24 cellular contexts compared by ENCODE assay signal in the genomic region with DNA sequence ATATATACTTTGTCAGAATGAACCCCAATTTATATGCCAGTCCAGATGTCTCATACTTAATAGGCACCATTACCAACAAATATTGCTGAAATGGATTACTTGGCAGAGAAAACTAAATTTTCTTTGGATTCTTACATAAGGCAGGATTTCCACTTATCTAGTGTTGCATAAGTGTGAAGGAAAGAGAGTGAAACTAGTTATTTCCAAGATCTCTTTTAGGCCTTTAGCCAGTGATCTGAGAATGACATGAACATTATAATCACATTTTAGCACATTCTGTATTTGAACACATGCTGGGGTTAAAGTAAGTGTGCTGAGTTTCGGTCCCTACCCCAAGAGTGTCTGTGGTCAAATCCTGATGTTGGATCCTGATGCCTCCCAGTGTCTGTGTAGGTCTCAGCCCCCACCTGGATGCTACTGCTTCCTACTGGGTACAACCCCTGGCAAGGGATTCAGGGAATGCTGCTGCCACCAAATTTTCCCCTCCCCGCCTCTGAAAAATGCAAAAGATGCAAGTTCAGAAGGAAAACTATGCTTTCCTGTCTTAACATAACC. TPM values are rescaled to one million over a fixed set of nuclear protein-coding genes. Genes with fewer than 3 reads are reported as not detected.
DNase-seq lines count a peak whose midpoint lies in the region; ATAC-seq and TF ChIP-seq lines count a peak whose summit lies in the region.
"Had no signal": no experiment of that assay in that cellular context is flagged by ENCODE, and none has a peak within 500 bp of the region (broad histone marks: within the 10 kb centered on the region; RNA-seq: fewer than 3 reads in every experiment).

No MANE protein-coding gene starts in this region.

- H3K9ac ChIP-seq in adipocyte (ENCODE audit: low read length) (no peak overlapping the region), stomach smooth muscle (ENCODE audit: low read length in 2 of 2) (no peak overlapping the region)

- ATAC-seq in gastroesophageal sphincter (peak; percentile 24), lower lobe of right lung (peak; percentile 20 to 30), left lung (no peak), GM19023 (IDR thresholded peaks at IDR 0.05; ENCODE audit: unreplicated experiment) (no peak)
- ATAC-seq: esophagus mucosa; stimulated activated naive B cell treated with anti-CD40 and anti-IgM and Interleukin-4, amounts not matched to agents 10 μg/mL and 1 μg/mL and 100 μg/mL, for 72 hours had no signal

- H3K36me3 ChIP-seq in adipocyte (ENCODE audit: control insufficient read depth, insufficient read depth, low read length, severe bottlenecking) (peaks cover 13% of the 10 kb centered on the region), gastroesophageal sphincter (no peaks in the 10 kb centered on the region), lower lobe of right lung (no peaks in the 10 kb centered on the region), stomach smooth muscle (ENCODE audit: control insufficient read depth in 2 of 2, insufficient read depth in 2 of 2, low read length in 2 of 2) (no peaks in the 10 kb centered on the region), left lung (no peaks in the 10 kb centered on the region), esophagus squamous epithelium (no peaks in the 10 kb centered on the region)

- no peak for TF ChIP-seq POLR2A in gastroesophageal sphincter (IDR thresholded peaks at IDR 0.05)
- no peak for TF ChIP-seq POLR2A in esophagus squamous epithelium (IDR thresholded peaks at IDR 0.05)

- peak; percentile 34 for DNase-seq in adipocyte (ENCODE audit: low read depth)
- DNase-seq in lower lobe of right lung, result no peak
- no peak for DNase-seq in left lung
- DNase-seq in esophagus squamous epithelium (lab: John Stamatoyannopoulos, UW), result no peak
- DNase-seq in islet precursor cell, result no peak
- DNase-seq: activated CD4-positive, CD25-positive, alpha-beta regulatory T cell treated with anti-CD3 and anti-CD28 coated beads, Interleukin-2, amount 50 U/mL, for 72 hours; activated gamma-delta T cell; CD4-positive, CD25-positive, alpha-beta regulatory T cell; cortex of kidney; EL; midbrain; NCI-H2029 treated with DMSO at 0.1 percent for 48 hours; NCI-H2227 treated with DMSO at 0.1 percent for 48 hours; NCI-H69; nephron progenitor cell; posterior cingulate gyrus; stimulated activated CD4-positive, alpha-beta T cell treated with anti-CD3 and anti-CD28 coated beads, Interleukin-4, amount 100 ng/mL, for 24 hours; stimulated activated naive B cell treated with anti-CD40 and anti-IgM and Interleukin-4, amounts not matched to agents 10 μg/mL and 1 μg/mL and 100 μg/mL, for 72 hours; testis had no signal

- H3K27me3 ChIP-seq in adipocyte (replicated peaks; ENCODE audit: control insufficient read depth, insufficient read depth, low read length) (no peaks in the 10 kb centered on the region), gastroesophageal sphincter (no peaks in the 10 kb centered on the region), lower lobe of right lung (ENCODE audit: low read depth) (no peaks in the 10 kb centered on the region), stomach smooth muscle (ENCODE audit: control insufficient read depth in 1 of 2, insufficient read depth in 2 of 2, low read length in 2 of 2) (no peaks in the 10 kb centered on the region), left lung (no peaks in the 10 kb centered on the region), esophagus squamous epithelium (no peaks in the 10 kb centered on the region)
- H3K27me3 ChIP-seq: testis had no signal

- 67 to 83% methylated on average over 1 to 2 of the region's 2 CpGs for WGBS in gastroesophageal sphincter (ENCODE audit: low coverage in 1 of 2), 2 donors
- 96 to 100% methylated on average over 2 of the region's 2 CpGs for WGBS in esophagus squamous epithelium, 2 donors

- intact Hi-C loops in lower lobe of right lung (cut with DNase I), result no loop called here
- intact Hi-C loops in left lung (cut with DNase I), result no loop called here
- intact Hi-C loops in esophagus squamous epithelium (cut with DNase I), result no loop called here

- peaks cover 31% of the 10 kb centered on the region for H3K4me1 ChIP-seq in adipocyte (ENCODE audit: control insufficient read depth, insufficient read depth, low read length)
- peaks cover 0 to 12% (median 0%) of the 10 kb centered on the region in 3 donors for H3K4me1 ChIP-seq in gastroesophageal sphincter
- H3K4me1 ChIP-seq in lower lobe of right lung, result peaks cover 19% of the 10 kb centered on the region
- no peaks in the 10 kb centered on the region for H3K4me1 ChIP-seq in stomach smooth muscle (ENCODE audit: control insufficient read depth, insufficient read depth, low read length)
- no peaks in the 10 kb centered on the region for H3K4me1 ChIP-seq in left lung
- peaks cover 0 to 22% (median 4%) of the 10 kb centered on the region in 3 donors for H3K4me1 ChIP-seq in esophagus squamous epithelium

- H3K4me3 ChIP-seq in adipocyte (ENCODE audit: low read length) (no peak overlapping the region), gastroesophageal sphincter (no peak overlapping the region), lower lobe of right lung (no peak overlapping the region), stomach smooth muscle (ENCODE audit: low read length in 2 of 2) (no peak overlapping the region), left lung (no peak overlapping the region), esophagus squamous epithelium (no peak overlapping the region)
- H3K4me3 ChIP-seq: skin epidermis, testis had no signal

- H3K9me3 ChIP-seq in adipocyte (ENCODE audit: control insufficient read depth, low read length) (no peaks in the 10 kb centered on the region), gastroesophageal sphincter (no peaks in the 10 kb centered on the region), lower lobe of right lung (no peaks in the 10 kb centered on the region), stomach smooth muscle (ENCODE audit: control insufficient read depth in 2 of 2, low read length in 2 of 2) (no peaks in the 10 kb centered on the region), left lung (no peaks in the 10 kb centered on the region), esophagus squamous epithelium (no peaks in the 10 kb centered on the region)
- H3K9me3 ChIP-seq: testis had no signal

- H3K27ac ChIP-seq in gastroesophageal sphincter (peak overlapping the region in 1 of 4 donors; percentile 43), lower lobe of right lung (peak overlapping the region; percentile 43), stomach smooth muscle (ENCODE audit: low read length) (peak overlapping the region; percentile 46), left lung (peak overlapping the region in 1 of 2 donors; percentile 1), esophagus squamous epithelium (peak overlapping the region in 2 of 4 donors; percentile 11 to 36)

- no peak for TF ChIP-seq CTCF in gastroesophageal sphincter (IDR thresholded peaks at IDR 0.05)
- TF ChIP-seq CTCF in lower lobe of right lung (IDR thresholded peaks at IDR 0.05), result no peak
- no peak for TF ChIP-seq CTCF in left lung (IDR thresholded peaks at IDR 0.05)
- TF ChIP-seq CTCF in esophagus squamous epithelium (IDR thresholded peaks at IDR 0.05), result no peak

- TF ChIP-seq EP300 in gastroesophageal sphincter (IDR thresholded peaks at IDR 0.05), result no peak

RNA-seq across cellular contexts. Expression of a gene that starts 11.2 kb away (rescaled TPM):
- total RNA-seq in gastroesophageal sphincter, result 10 to 100 TPM in 3 of 4 donors, 1 to 10 TPM in 1; 8.4 to 72.8 (median 27.3) TPM
- 48.4 TPM for total RNA-seq in lower lobe of right lung
- total RNA-seq in left lung, result 100 to 1,000 TPM in 1 of 2 donors, 10 to 100 TPM in 1; 71.5 to 121 TPM
- 10 to 100 TPM in 2 of 4 donors, 1 to 10 TPM in 2; 6.1 to 13.8 (median 11.5) TPM for total RNA-seq in esophagus squamous epithelium

Comparison
In these comparisons a context has a peak if more than half of its experiments do, and no peak if none do; other contexts are left out.
1. ATAC-seq: peak in gastroesophageal sphincter (single experiment) and lower lobe of right lung (2 of 2); none in left lung (single experiment) and GM19023 (single experiment).